Comparison of ENCODE assay signal across 8 cellular contexts in the genomic region with DNA sequence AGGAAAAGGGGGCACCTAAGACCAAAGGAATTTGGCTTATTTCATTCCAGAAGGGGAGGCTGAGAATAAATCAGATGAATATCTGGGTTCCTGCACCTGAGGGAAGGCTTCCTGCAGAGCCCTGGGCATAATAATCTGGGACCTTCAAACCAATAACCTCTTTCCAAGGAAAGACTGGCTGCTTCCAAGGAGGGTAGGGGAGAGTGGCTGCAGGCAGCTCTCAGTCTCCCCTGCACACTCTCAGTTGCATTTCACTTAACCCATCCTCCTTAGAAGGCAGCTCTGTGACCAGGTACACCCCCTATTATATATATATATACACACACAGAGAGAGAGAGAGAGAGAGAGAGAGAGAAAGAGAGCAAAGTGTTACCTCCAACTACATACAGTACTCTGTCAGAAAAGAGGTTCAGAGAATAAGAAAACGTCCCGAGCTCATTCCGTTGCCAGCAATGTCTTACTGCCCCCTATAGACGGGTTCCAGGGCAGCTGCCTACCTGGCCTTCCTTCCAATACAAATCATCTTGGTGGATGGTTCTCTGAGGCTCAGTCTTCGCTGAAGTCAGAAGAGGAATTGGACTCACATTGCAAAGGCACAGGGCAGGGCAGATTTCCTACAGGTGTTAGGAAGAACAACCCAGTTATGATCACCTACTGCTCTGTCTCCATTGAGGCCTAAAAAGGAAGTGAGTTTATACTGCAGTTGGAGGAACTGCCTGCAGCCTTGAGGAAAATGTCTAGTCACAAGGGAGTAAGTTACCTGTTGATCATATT. TPM values are rescaled to one million over a fixed set of nuclear protein-coding genes. Genes with fewer than 3 reads are reported as not detected.
DNase-seq lines count a peak whose midpoint lies in the region; ATAC-seq, FAIRE-seq and TF ChIP-seq lines count a peak whose summit lies in the region.

No MANE protein-coding gene starts in this region.

- no peak overlapping the region for H2BK20ac ChIP-seq in H1 (ENCODE audit: low read length)

- ATAC-seq in GM21786 (IDR thresholded peaks at IDR 0.05; ENCODE audit: unreplicated experiment): no peak
- no peak for ATAC-seq in GM21737 (IDR thresholded peaks at IDR 0.05; ENCODE audit: unreplicated experiment)

- no peaks in the 10 kb centered on the region for H3K79me1 ChIP-seq in H1 (ENCODE audit: low read depth, low read length)

- peaks cover 4% of the 10 kb centered on the region for H3K27me3 Mint-ChIP-seq in nephron (ENCODE audit: low read depth)

- CTCF ChIA-PET in PC-9 (lab: Charles Lee) (interaction anchor here (0.6 to 1.2 kb wide), 6 partner anchors 110 to 396 kb away, joined by 3 to 4 read pairs (median 4); partner anchors contain the start of genes GANC, PLA2G4F and TMEM87A), H1 (lab: Charles Lee; ENCODE audit: partially characterized antibody) (interaction anchor here (0.6 to 5.7 kb wide), 60 partner anchors 8 to 484 kb away, joined by 3 to 34 read pairs (median 4); partner anchors contain the start of genes GANC, PLA2G4F, TMEM87A and VPS39)

- H3K36me3 Mint-ChIP-seq in nephron (ENCODE audit: low read depth): no peaks in the 10 kb centered on the region

- H3K4me1 ChIP-seq in PC-9 (replicated peaks; ENCODE audit: insufficient read depth) (no peaks in the 10 kb centered on the region), H1 (replicated peaks in 1 of 4; ENCODE audit: control insufficient read depth in 3 of 4, insufficient read depth in 4 of 4, low read length in 3 of 4) (peaks cover 0 to 12% (median 4%) of the 10 kb centered on the region in 4 experiments; a peak in 5 of 7 replicates)

- H3K4me1 Mint-ChIP-seq in nephron: peaks cover 14% of the 10 kb centered on the region

- WGBS in H1 (ENCODE audit: extremely low coverage in 1 of 2, insufficient coverage in 1 of 2, insufficient read length in 1 of 2, insufficient replicate concordance in 2 of 2, low coverage in 1 of 2, low lambda C conversion rate in 2 of 2, missing lambda C conversion rate in 1 of 2), 2 experiments: 20% methylated on average over 5 of the region's 5 CpGs; no CpG with 5 or more reads in 1 of the 2 experiments

- H3K27ac ChIP-seq in PC-9 (no peak overlapping the region), H1 (ENCODE audit: low read depth, low read length) (no peak overlapping the region)

- H2AFZ ChIP-seq in PC-9: no peak overlapping the region
- H2AFZ ChIP-seq in H1 (ENCODE audit: low read length): peak overlapping the region; percentile 86

- TF ChIP-seq POLR2A in H54 (IDR thresholded peaks at IDR 0.05; ENCODE audit: low read depth, low read length): no peak
- TF ChIP-seq POLR2A in H1 (IDR thresholded peaks at IDR 0.05; ENCODE audit: control extremely low read depth in 1 of 2, low read depth in 2 of 2, low read length in 2 of 2): no peak

- FAIRE-seq in H54 (lab: Jason Lieb, UNC) (peak; percentile 83), H1 (lab: Jason Lieb, UNC) (peak; percentile 62)

- H3K9me2 ChIP-seq in PC-9 (ENCODE audit: insufficient read depth): no peaks in the 10 kb centered on the region

- H3K9me3 ChIP-seq in PC-9 (ENCODE audit: insufficient read depth, low read depth) (no peaks in the 10 kb centered on the region), H1 (ENCODE audit: insufficient read depth in 2 of 2, low read depth in 1 of 2, low read length in 1 of 2) (no peaks in the 10 kb centered on the region)

- no peak overlapping the region for H4K5ac ChIP-seq in H1 (ENCODE audit: insufficient read length, low read depth, low read length)

- peak overlapping the region; percentile 1; the same call in 1 of the 2 replicates for H3K18ac ChIP-seq in H1 (ENCODE audit: extremely low read depth, low read length)

- no peak overlapping the region for H4K8ac ChIP-seq in H1 (ENCODE audit: extremely low read depth, insufficient read depth, low read length)

- H3K27ac Mint-ChIP-seq in nephron: peak overlapping the region in 2 of 3 experiments; percentile 40 to 53

- H3K23ac ChIP-seq in H1 (ENCODE audit: insufficient read length): no peak overlapping the region

- no TSS peak for BruUV-seq in PC-9 (replicated peaks; lab: Mats Ljungman, UMichigan)

- H3K4me2 ChIP-seq in PC-9 (no peak overlapping the region), H1 (ENCODE audit: insufficient read depth in 1 of 2, low read depth in 2 of 2, low read length in 2 of 2) (peak overlapping the region in 1 of 2 experiments; percentile 55; a peak in 2 of 4 replicates)

- TF ChIP-seq RAD21 in H1 (IDR thresholded peaks at IDR 0.05 in 1 of 2, conservative IDR thresholded peaks at IDR 0.05 in 1 of 2; ENCODE audit: low read depth in 2 of 2, low read length in 2 of 2): peak; percentile 92 to 93

- no peak overlapping the region for H3K56ac ChIP-seq in H1 (replicated peaks; ENCODE audit: insufficient read length, low read depth, low read length)

- no peaks in the 10 kb centered on the region for H4K20me1 ChIP-seq in PC-9 (ENCODE audit: insufficient read depth)
- no peaks in the 10 kb centered on the region for H4K20me1 ChIP-seq in H1 (replicated peaks in 1 of 2; ENCODE audit: control insufficient read depth in 1 of 2, insufficient read depth in 2 of 2, low read length in 2 of 2)

- H3K27me3 ChIP-seq in PC-9 (ENCODE audit: insufficient read depth, low read depth): no peaks in the 10 kb centered on the region; the same call in 1 of the 2 replicates
- no peaks in the 10 kb centered on the region for H3K27me3 ChIP-seq in H1 (replicated peaks in 1 of 4; ENCODE audit: control insufficient read depth in 3 of 4, extremely low read depth in 1 of 4, insufficient read depth in 3 of 4, low read length in 3 of 4)

- no peak overlapping the region for H3K4me3 ChIP-seq in PC-9
- no peak overlapping the region for H3K4me3 ChIP-seq in H1 (ENCODE audit: extremely low read depth in 1 of 4, insufficient read depth in 2 of 4, low read depth in 3 of 4, low read length in 4 of 4)

- H2BK120ac ChIP-seq in H1 (replicated peaks; ENCODE audit: low read depth, low read length): peak overlapping the region; percentile 0

- H3K79me2 ChIP-seq in PC-9 (ENCODE audit: low read depth) (no peaks in the 10 kb centered on the region), H1 (ENCODE audit: control insufficient read depth in 1 of 2, insufficient read depth in 2 of 2, low read length in 2 of 2) (no peaks in the 10 kb centered on the region)

- no peak overlapping the region for H3K4me3 Mint-ChIP-seq in nephron

- peak; percentile 75 for TF ChIP-seq CTCF in PC-9 (conservative IDR thresholded peaks at IDR 0.05)
- TF ChIP-seq CTCF in H1 (IDR thresholded peaks at IDR 0.05; ENCODE audit: control extremely low read depth in 1 of 3, insufficient read depth in 1 of 3, low read depth in 1 of 3, low read length in 3 of 3): peak; percentile 75 to 95 (median 80)
- TF ChIP-seq CTCF in nephron (IDR thresholded peaks at IDR 0.05; ENCODE audit: unreplicated experiment in 3 of 3): peak; percentile 36 to 56 (median 45)

- no peaks in the 10 kb centered on the region for H3K36me3 ChIP-seq in PC-9 (ENCODE audit: low read depth)
- H3K36me3 ChIP-seq in H1 (ENCODE audit: control insufficient read depth in 2 of 4, insufficient read depth in 4 of 4, low read length in 3 of 4): no peaks in the 10 kb centered on the region

- H3K9ac ChIP-seq in H1 (replicated peaks in 1 of 4; ENCODE audit: extremely low read depth in 1 of 4, low read depth in 3 of 4, low read length in 3 of 4): no peak overlapping the region

- peak overlapping the region; percentile 44; the same call in 1 of the 2 replicates for H2BK12ac ChIP-seq in H1 (ENCODE audit: low read depth, low read length)

- TF ChIP-seq EP300 in H1 (IDR thresholded peaks at IDR 0.05; ENCODE audit: borderline replicate concordance in 1 of 2, low read depth in 2 of 2, low read length in 2 of 2): no peak

- no peaks in the 10 kb centered on the region for H3K23me2 ChIP-seq in H1 (ENCODE audit: low read depth, low read length)

- no peak overlapping the region for H3K4ac ChIP-seq in H1 (replicated peaks; ENCODE audit: insufficient read length, low read depth, low read length)

- H3F3A ChIP-seq in PC-9 (ENCODE audit: insufficient read depth, low read depth): no peaks in the 10 kb centered on the region

- no peak overlapping the region for H3K14ac ChIP-seq in H1 (ENCODE audit: insufficient read length)

- POLR2A ChIA-PET in PC-9 (lab: Charles Lee; ENCODE audit: unreplicated experiment): interaction anchor here (0.5 to 0.8 kb wide), 2 partner anchors 112 to 229 kb away, joined by 3 read pairs; partner anchors contain the start of genes GANC, PLA2G4F and TMEM87A
- POLR2A ChIA-PET in H1 (lab: Charles Lee; ENCODE audit: partially characterized antibody): interaction anchor here (0.6 to 2.6 kb wide), 8 partner anchors 21 to 234 kb away, joined by 3 to 10 read pairs (median 3); partner anchors contain the start of genes GANC, TMEM87A and ZNF106

- DNase-seq in DMS 273 (lab: John Stamatoyannopoulos, UW; ENCODE audit: unreplicated experiment) (peak; percentile 66), H54 (ENCODE audit: insufficient read length, low spot score) (peak; percentile 68), PC-9 (peak in 1 of 2 experiments; percentile 44), H1 (ENCODE audit: low read depth in 1 of 2, low spot score in 2 of 2) (peak; percentile 47 to 76), foreskin melanocyte (no peak)

- H2BK15ac ChIP-seq in H1 (ENCODE audit: low read length): no peak overlapping the region; the same call in 1 of the 2 replicates

- no peaks in the 10 kb centered on the region for H3K9me3 Mint-ChIP-seq in nephron

- H2BK5ac ChIP-seq in H1 (ENCODE audit: low read depth, low read length): peak overlapping the region; percentile 5; the same call in 1 of the 2 replicates

- intact Hi-C loops in PC-9 (cut with micrococcal nuclease; ENCODE audit: unreplicated experiment): loop anchor here (2.0 to 10.0 kb wide), 3 partner anchors 111 to 319 kb away; partner anchors contain the start of genes GANC, PLA2G4F and TMEM87A

- H2AK5ac ChIP-seq in H1 (ENCODE audit: low read depth, low read length): no peak overlapping the region

- peak overlapping the region; percentile 51 for H4K91ac ChIP-seq in H1 (replicated peaks; ENCODE audit: insufficient read length, low read length)

TF ChIP-seq in H1, 55 proteins besides CTCF, POLR2A, EP300 and RAD21 (continues in another document):
- TF ChIP-seq YY1 (IDR thresholded peaks at IDR 0.05; ENCODE audit: low read depth, low read length): peak; percentile 25; the same call in 1 of the 2 replicates

RNA-seq across cellular contexts. Expression of gene CAPN3, which starts 26.1 kb away (rescaled TPM):
- 0.18 and 0.50 TPM in 2 replicates for total RNA-seq in PC-9 (2021)
- total RNA-seq in H1 (2021; fragmentation: NEBNext Ultra II Directional; extraction: Animal tissue kit (Norgen Biotek cat#: 25700)): 0.75 and 0.80 TPM in 2 replicates
- polyA plus RNA-seq in H1 (2011; rRNA removed): 2.0 and 2.1 TPM in 2 replicates
- polyA plus RNA-seq in H1 (2011; cell fraction: cytosol; rRNA removed): 3.2 TPM
- polyA plus RNA-seq in H1 (2011; cell fraction: nucleus; rRNA removed): 11.0 TPM
- polyA plus RNA-seq in H1 (2012, experiment 1 of 2): 1.1 to 2.2 TPM (median 1.8 TPM) in 4 replicates
- polyA plus RNA-seq in H1 (2012, experiment 2 of 2): not detected
- polyA plus RNA-seq in H1 (2013, experiment 1 of 2): 0.65 TPM
- polyA plus RNA-seq in H1 (2013, experiment 2 of 2): 0.79 TPM
- polyA minus RNA-seq in H1 (2011; rRNA and poly(A)+ RNA removed): 0.60 and 2.6 TPM in 2 replicates
- polyA minus RNA-seq in H1 (2011; cell fraction: cytosol; rRNA and poly(A)+ RNA removed): not detected
- 1.9 TPM for polyA minus RNA-seq in H1 (2011; cell fraction: nucleus; rRNA and poly(A)+ RNA removed)
